Comparison of ENCODE assay signal across 9 cellular contexts in the genomic region with DNA sequence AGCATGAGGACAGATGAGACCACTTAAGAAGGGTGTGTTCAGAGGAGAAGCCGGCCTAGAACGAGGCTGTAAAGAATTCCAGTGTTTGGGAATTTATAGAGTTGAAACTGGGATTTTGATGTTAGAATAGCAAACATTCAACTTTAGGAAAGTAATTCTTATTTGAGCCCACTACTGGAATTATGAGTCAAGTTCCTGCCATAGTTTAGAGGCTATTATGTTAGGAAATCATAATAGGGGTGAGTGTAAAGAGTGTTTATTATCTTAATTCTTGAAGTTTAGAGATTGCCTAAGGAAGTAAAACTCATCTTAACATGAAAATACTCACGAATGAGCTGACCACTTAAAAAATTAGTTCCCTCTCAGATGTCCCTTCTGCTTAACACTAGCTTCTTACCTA. TPM values are rescaled to one million over a fixed set of nuclear protein-coding genes. Genes with fewer than 3 reads are reported as not detected.
DNase-seq lines count a peak whose midpoint lies in the region; ATAC-seq and TF ChIP-seq lines count a peak whose summit lies in the region.
"Had no signal": no experiment of that assay in that cellular context is flagged by ENCODE, and none has a peak within 500 bp of the region (broad histone marks: within the 10 kb centered on the region; RNA-seq: fewer than 3 reads in every experiment).

No MANE protein-coding gene starts in this region.

- H3K4me1 Mint-ChIP-seq in GM23338 (peaks cover 17% of the 10 kb centered on the region), immature natural killer cell (peaks cover 46 to 73% of the 10 kb centered on the region in 2 donors)
- peaks cover 29% of the 10 kb centered on the region for H3K4me1 Mint-ChIP-seq in activated T-helper 17 cell treated with anti-CD3 and anti-CD28 coated beads, Interleukin-2, amount 50 U/mL, for 72 hours

- peak overlapping the region; percentile 86 for H3K4me3 ChIP-seq in ACC112 (ENCODE audit: low read depth, low read length)
- H3K4me3 ChIP-seq in GM23338: peak overlapping the region; percentile 87; the same call in 1 of the 2 replicates

- H3K4me2 ChIP-seq in GM23338: peak overlapping the region; percentile 96; the same call in 1 of the 2 replicates

- peaks cover 33% of the 10 kb centered on the region for H3K4me1 ChIP-seq in ACC112 (ENCODE audit: control insufficient read depth, insufficient read depth, low read length, unreplicated experiment)
- peaks cover 31% of the 10 kb centered on the region for H3K4me1 ChIP-seq in GM23338 (ENCODE audit: insufficient read depth)

- H3K27me3 Mint-ChIP-seq in GM23338 (ENCODE audit: insufficient read depth, low read depth, poor library complexity) (peaks cover 3% of the 10 kb centered on the region), immature natural killer cell (ENCODE audit: low read depth in 3 of 3) (peaks cover 8 to 15% (median 13%) of the 10 kb centered on the region in 3 donors)
- H3K27me3 Mint-ChIP-seq in activated T-helper 17 cell treated with anti-CD3 and anti-CD28 coated beads, Interleukin-2, amount 50 U/mL, for 72 hours: no peaks in the 10 kb centered on the region

- H3K27ac ChIP-seq in ACC112 (ENCODE audit: low read depth, low read length) (no peak overlapping the region), GM23338 (ENCODE audit: low read depth) (no peak overlapping the region)

- H4K20me1 ChIP-seq in GM23338 (replicated peaks; ENCODE audit: insufficient read depth): peaks cover 5% of the 10 kb centered on the region

- H3K9me3 Mint-ChIP-seq in GM23338 (no peaks in the 10 kb centered on the region), immature natural killer cell (no peaks in the 10 kb centered on the region)
- no peaks in the 10 kb centered on the region for H3K9me3 Mint-ChIP-seq in activated T-helper 17 cell treated with anti-CD3 and anti-CD28 coated beads, Interleukin-2, amount 50 U/mL, for 72 hours

- no peak for TF ChIP-seq CTCF in GM23338 (conservative IDR thresholded peaks at IDR 0.05; ENCODE audit: low read depth in 2 of 2)

- in situ Hi-C loops in G401 (cut with HindIII; ENCODE audit: low sequenced_read_pairs): no loop called here

- H3K36me3 Mint-ChIP-seq in GM23338 (ENCODE audit: low read depth) (peaks cover 18% of the 10 kb centered on the region), immature natural killer cell (peaks cover 6 to 7% (median 7%) of the 10 kb centered on the region in 3 donors)
- H3K36me3 Mint-ChIP-seq in activated T-helper 17 cell treated with anti-CD3 and anti-CD28 coated beads, Interleukin-2, amount 50 U/mL, for 72 hours (ENCODE audit: low read depth): peaks cover 71% of the 10 kb centered on the region

- H3K79me2 ChIP-seq in ACC112 (ENCODE audit: control insufficient read depth, insufficient read depth, low read length, unreplicated experiment) (peaks cover 59% of the 10 kb centered on the region), GM23338 (replicated peaks; ENCODE audit: insufficient read depth) (peaks cover 60% of the 10 kb centered on the region)

- H3K27me3 ChIP-seq in ACC112 (ENCODE audit: insufficient read depth, low read length): no peaks in the 10 kb centered on the region
- no peaks in the 10 kb centered on the region for H3K27me3 ChIP-seq in GM23338 (ENCODE audit: insufficient read depth)

- ATAC-seq in GM23338: no peak
- ATAC-seq in activated T-helper 17 cell treated with anti-CD3 and anti-CD28 coated beads, Interleukin-2, amount 50 U/mL, for 72 hours (replicated peaks): no peak
- no peak for ATAC-seq in HG02763 (IDR thresholded peaks at IDR 0.05; ENCODE audit: unreplicated experiment)

- no peaks in the 10 kb centered on the region for H3K9me2 ChIP-seq in GM23338 (ENCODE audit: insufficient read depth)

- no peak overlapping the region for H3K27ac Mint-ChIP-seq in GM23338
- peak overlapping the region; percentile 100 for H3K27ac Mint-ChIP-seq in activated T-helper 17 cell treated with anti-CD3 and anti-CD28 coated beads, Interleukin-2, amount 50 U/mL, for 72 hours
- H3K27ac Mint-ChIP-seq in immature natural killer cell: peak overlapping the region; percentile 37 to 100 (median 83)

- H3K36me3 ChIP-seq in ACC112 (ENCODE audit: insufficient read depth, low read length) (peaks cover 8% of the 10 kb centered on the region), GM23338 (ENCODE audit: insufficient read depth) (peaks cover 17% of the 10 kb centered on the region; the same call in 1 of the 2 replicates)

- H3F3A ChIP-seq in GM23338 (replicated peaks; ENCODE audit: low read depth): peaks cover 4% of the 10 kb centered on the region; the same call in 1 of the 2 replicates

- no peak overlapping the region for H2AFZ ChIP-seq in ACC112 (ENCODE audit: low read length, unreplicated experiment)
- H2AFZ ChIP-seq in GM23338: no peak overlapping the region

- peak overlapping the region; percentile 98 for H3K4me3 Mint-ChIP-seq in GM23338
- H3K4me3 Mint-ChIP-seq in activated T-helper 17 cell treated with anti-CD3 and anti-CD28 coated beads, Interleukin-2, amount 50 U/mL, for 72 hours: peak overlapping the region; percentile 98
- H3K4me3 Mint-ChIP-seq in immature natural killer cell: peak overlapping the region; percentile 63 to 100 (median 99)

- DNase-seq in GM23338 (ENCODE audit: low spot score) (no peak), immature natural killer cell (no peak), G401 (ENCODE audit: low spot score) (no peak), GDM1 (lab: John Stamatoyannopoulos, UW) (no peak)
- DNase-seq in stimulated activated CD4-positive, alpha-beta T cell treated with anti-CD3 and anti-CD28 coated beads, Interleukin-4, amount 100 ng/mL, for 1 hour: no peak

TF ChIP-seq in GM23338, 12 proteins besides CTCF, POLR2A, EP300 and RAD21 (continues in another document):
- TF ChIP-seq JUNB (IDR thresholded peaks at IDR 0.05; ENCODE audit: unreplicated experiment): no peak
- no peak for TF ChIP-seq EZH2 (IDR thresholded peaks at IDR 0.05; ENCODE audit: low read depth, unreplicated experiment)
- TF ChIP-seq, protein P1, sequence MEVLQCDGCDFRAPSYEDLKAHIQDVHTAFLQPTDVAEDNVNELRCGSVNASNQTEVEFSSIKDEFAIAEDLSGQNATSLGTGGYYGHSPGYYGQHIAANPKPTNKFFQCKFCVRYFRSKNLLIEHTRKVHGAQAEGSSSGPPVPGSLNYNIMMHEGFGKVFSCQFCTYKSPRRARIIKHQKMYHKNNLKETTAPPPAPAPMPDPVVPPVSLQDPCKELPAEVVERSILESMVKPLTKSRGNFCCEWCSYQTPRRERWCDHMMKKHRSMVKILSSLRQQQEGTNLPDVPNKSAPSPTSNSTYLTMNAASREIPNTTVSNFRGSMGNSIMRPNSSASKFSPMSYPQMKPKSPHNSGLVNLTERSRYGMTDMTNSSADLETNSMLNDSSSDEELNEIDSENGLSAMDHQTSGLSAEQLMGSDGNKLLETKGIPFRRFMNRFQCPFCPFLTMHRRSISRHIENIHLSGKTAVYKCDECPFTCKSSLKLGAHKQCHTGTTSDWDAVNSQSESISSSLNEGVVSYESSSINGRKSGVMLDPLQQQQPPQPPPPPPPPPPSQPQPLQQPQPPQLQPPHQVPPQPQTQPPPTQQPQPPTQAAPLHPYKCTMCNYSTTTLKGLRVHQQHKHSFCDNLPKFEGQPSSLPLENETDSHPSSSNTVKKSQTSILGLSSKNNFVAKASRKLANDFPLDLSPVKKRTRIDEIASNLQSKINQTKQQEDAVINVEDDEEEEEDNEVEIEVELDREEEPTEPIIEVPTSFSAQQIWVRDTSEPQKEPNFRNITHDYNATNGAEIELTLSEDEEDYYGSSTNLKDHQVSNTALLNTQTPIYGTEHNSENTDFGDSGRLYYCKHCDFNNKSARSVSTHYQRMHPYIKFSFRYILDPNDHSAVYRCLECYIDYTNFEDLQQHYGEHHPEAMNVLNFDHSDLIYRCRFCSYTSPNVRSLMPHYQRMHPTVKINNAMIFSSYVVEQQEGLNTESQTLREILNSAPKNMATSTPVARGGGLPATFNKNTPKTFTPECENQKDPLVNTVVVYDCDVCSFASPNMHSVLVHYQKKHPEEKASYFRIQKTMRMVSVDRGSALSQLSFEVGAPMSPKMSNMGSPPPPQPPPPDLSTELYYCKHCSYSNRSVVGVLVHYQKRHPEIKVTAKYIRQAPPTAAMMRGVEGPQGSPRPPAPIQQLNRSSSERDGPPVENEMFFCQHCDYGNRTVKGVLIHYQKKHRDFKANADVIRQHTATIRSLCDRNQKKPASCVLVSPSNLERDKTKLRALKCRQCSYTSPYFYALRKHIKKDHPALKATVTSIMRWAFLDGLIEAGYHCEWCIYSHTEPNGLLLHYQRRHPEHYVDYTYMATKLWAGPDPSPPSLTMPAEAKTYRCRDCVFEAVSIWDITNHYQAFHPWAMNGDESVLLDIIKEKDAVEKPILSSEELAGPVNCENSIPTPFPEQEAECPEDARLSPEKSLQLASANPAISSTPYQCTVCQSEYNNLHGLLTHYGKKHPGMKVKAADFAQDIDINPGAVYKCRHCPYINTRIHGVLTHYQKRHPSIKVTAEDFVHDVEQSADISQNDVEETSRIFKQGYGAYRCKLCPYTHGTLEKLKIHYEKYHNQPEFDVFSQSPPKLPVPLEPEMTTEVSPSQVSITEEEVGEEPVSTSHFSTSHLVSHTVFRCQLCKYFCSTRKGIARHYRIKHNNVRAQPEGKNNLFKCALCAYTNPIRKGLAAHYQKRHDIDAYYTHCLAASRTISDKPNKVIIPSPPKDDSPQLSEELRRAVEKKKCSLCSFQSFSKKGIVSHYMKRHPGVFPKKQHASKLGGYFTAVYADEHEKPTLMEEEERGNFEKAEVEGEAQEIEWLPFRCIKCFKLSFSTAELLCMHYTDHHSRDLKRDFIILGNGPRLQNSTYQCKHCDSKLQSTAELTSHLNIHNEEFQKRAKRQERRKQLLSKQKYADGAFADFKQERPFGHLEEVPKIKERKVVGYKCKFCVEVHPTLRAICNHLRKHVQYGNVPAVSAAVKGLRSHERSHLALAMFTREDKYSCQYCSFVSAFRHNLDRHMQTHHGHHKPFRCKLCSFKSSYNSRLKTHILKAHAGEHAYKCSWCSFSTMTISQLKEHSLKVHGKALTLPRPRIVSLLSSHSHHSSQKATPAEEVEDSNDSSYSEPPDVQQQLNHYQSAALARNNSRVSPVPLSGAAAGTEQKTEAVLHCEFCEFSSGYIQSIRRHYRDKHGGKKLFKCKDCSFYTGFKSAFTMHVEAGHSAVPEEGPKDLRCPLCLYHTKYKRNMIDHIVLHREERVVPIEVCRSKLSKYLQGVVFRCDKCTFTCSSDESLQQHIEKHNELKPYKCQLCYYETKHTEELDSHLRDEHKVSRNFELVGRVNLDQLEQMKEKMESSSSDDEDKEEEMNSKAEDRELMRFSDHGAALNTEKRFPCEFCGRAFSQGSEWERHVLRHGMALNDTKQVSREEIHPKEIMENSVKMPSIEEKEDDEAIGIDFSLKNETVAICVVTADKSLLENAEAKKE (CRISPR knock-in tag; IDR thresholded peaks at IDR 0.05): no peak

RNA-seq across cellular contexts. Expression of a gene that starts 2.1 kb away (rescaled TPM):
- total RNA-seq in GM23338 (2014; rRNA removed; shearing (Covaris generic)): 31.1 and 65.4 TPM in 2 replicates
- polyA plus RNA-seq in GM23338 (2016; fragmentation: Nextera tagmentation; extraction: Ambion mirVana): 54.1 and 67.4 TPM in 2 replicates
- 10 to 100 TPM; 35.7 to 39.7 TPM for total RNA-seq in activated T-helper 17 cell treated with anti-CD3 and anti-CD28 coated beads, Interleukin-2, amount 50 U/mL, for 72 hours
- 10 to 100 TPM; 41.1 to 89.0 (median 47.7) TPM for polyA plus RNA-seq in immature natural killer cell
- total RNA-seq in G401 (2014; rRNA removed; shearing (Covaris generic)): 19.5 and 41.0 TPM in 2 replicates

RNA-seq across cellular contexts. Expression of a gene that starts 57.0 kb away (rescaled TPM):
- not detected in 2 replicates for total RNA-seq in GM23338 (2014; rRNA removed; shearing (Covaris generic))
- polyA plus RNA-seq in GM23338 (2016; fragmentation: Nextera tagmentation; extraction: Ambion mirVana): not detected in 2 replicates
- not detected for total RNA-seq in activated T-helper 17 cell treated with anti-CD3 and anti-CD28 coated beads, Interleukin-2, amount 50 U/mL, for 72 hours
- polyA plus RNA-seq in immature natural killer cell: not detected
- not detected in 2 replicates for total RNA-seq in G401 (2014; rRNA removed; shearing (Covaris generic))
- total RNA-seq: posterior vena cava had no signal
